ENCODE assay signal across 25 cellular contexts in the genomic region with DNA sequence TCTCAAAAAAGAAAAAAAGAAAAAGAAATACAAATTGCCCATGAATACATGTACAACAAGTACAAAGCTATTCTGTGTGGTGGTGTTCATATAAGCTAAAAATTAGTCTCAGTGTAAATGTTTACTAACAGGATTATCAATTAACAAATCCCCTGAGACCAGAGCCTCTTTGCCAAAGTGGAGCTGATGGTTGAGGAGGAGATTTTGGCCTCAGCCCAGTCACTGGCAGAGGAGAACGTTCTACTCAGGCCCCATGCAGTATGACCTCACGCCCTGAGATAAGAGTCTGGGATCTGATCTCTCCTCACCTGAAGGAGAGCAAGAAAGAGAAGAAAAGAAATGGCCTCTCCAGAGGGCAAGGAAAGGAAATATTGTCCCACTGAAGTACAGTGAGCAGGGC. TPM values are rescaled to one million over a fixed set of nuclear protein-coding genes. Genes with fewer than 3 reads are reported as not detected.
DNase-seq lines count a peak whose midpoint lies in the region; ATAC-seq, FAIRE-seq and TF ChIP-seq lines count a peak whose summit lies in the region.
"Had no signal": no experiment of that assay in that cellular context is flagged by ENCODE, and none has a peak within 500 bp of the region (broad histone marks: within the 10 kb centered on the region; RNA-seq: fewer than 3 reads in every experiment).

No MANE protein-coding gene starts in this region.

- no peak overlapping the region for H3K4me3 Mint-ChIP-seq in activated T-cell treated with anti-CD3 and anti-CD28 coated beads, Interleukin-2, amount 50 U/mL, for 24 hours
- H3K4me3 Mint-ChIP-seq in stimulated activated memory B cell treated with anti-CD40 and anti-IgM and Interleukin-4, amounts not matched to agents 10 μg/mL and 1 μg/mL and 100 μg/mL, for 72 hours, result no peak overlapping the region
- H3K4me3 Mint-ChIP-seq: mesothelial cell of epicardium; nephron progenitor cell; T-helper 1 cell treated with Interleukin-12 subunit alpha and Interleukin-12 subunit beta and Interleukin-4 antibody, amounts not matched to agents 30 μg/mL and 1 μg/mL, for 36 hours had no signal

- no peak overlapping the region for H3K9ac ChIP-seq in HepG2 (ENCODE audit: insufficient read depth, low read depth, low read length)

- H3K4me1 ChIP-seq in HepG2 (ENCODE audit: insufficient read depth, low read length) (peaks cover 9% of the 10 kb centered on the region), upper lobe of right lung (no peaks in the 10 kb centered on the region)
- H3K4me1 ChIP-seq: upper lobe of left lung had no signal

- H3K4me3 ChIP-seq in HepG2 (replicated peaks in 1 of 3; ENCODE audit: insufficient read depth in 1 of 3, low read depth in 2 of 3, low read length in 3 of 3), result no peak overlapping the region
- no peak overlapping the region for H3K4me3 ChIP-seq in upper lobe of right lung
- H3K4me3 ChIP-seq: dorsolateral prefrontal cortex, upper lobe of left lung had no signal

- H3K27ac Mint-ChIP-seq in activated T-cell treated with anti-CD3 and anti-CD28 coated beads, Interleukin-2, amount 50 U/mL, for 24 hours, result peak overlapping the region; percentile 51
- H3K27ac Mint-ChIP-seq in stimulated activated memory B cell treated with anti-CD40 and anti-IgM and Interleukin-4, amounts not matched to agents 10 μg/mL and 1 μg/mL and 100 μg/mL, for 72 hours, result no peak overlapping the region
- H3K27ac Mint-ChIP-seq: mesothelial cell of epicardium; nephron progenitor cell; T-helper 1 cell treated with Interleukin-12 subunit alpha and Interleukin-12 subunit beta and Interleukin-4 antibody, amounts not matched to agents 30 μg/mL and 1 μg/mL, for 36 hours had no signal

- intact Hi-C loops in HepG2 (cut with micrococcal nuclease; ENCODE audit: unreplicated experiment) (loop anchor here (1.0 kb wide), 1 partner anchor 31 kb away; no protein-coding TSS in a partner anchor), upper lobe of right lung (cut with DNase I) (no loop called here)

- in situ Hi-C loops in HepG2 (cut with HindIII; ENCODE audit: extremely low pct_ligation_motif_present, low pct_unique_long_range_greater_than_20kb), result no loop called here

- no peak overlapping the region for H3K4me2 ChIP-seq in HepG2 (ENCODE audit: low read depth, low read length)

- whole genome bisulfite sequencing in HepG2 (ENCODE audit: low lambda C conversion rate), result 36% methylated on average over 2 of the region's 2 CpGs

- ATAC-seq in HepG2 (peak; percentile 41; the same call in 2 of the 3 replicates), upper lobe of right lung (peak; percentile 24)
- no peak for ATAC-seq in stimulated activated memory B cell treated with anti-CD40 and anti-IgM and Interleukin-4, amounts not matched to agents 10 μg/mL and 1 μg/mL and 100 μg/mL, for 72 hours

- H3K27me3 ChIP-seq in HepG2 (ENCODE audit: control insufficient read depth in 1 of 2, insufficient read depth in 2 of 2, low read length in 2 of 2) (no peaks in the 10 kb centered on the region), upper lobe of right lung (no peaks in the 10 kb centered on the region)
- H3K27me3 ChIP-seq: dorsolateral prefrontal cortex, upper lobe of left lung had no signal

- H4K20me1 ChIP-seq in HepG2 (ENCODE audit: insufficient read depth, low read length), result no peaks in the 10 kb centered on the region

- H3K4me1 Mint-ChIP-seq in activated T-cell treated with anti-CD3 and anti-CD28 coated beads, Interleukin-2, amount 50 U/mL, for 24 hours (ENCODE audit: low read depth), result peaks cover 23% of the 10 kb centered on the region
- H3K4me1 Mint-ChIP-seq in stimulated activated memory B cell treated with anti-CD40 and anti-IgM and Interleukin-4, amounts not matched to agents 10 μg/mL and 1 μg/mL and 100 μg/mL, for 72 hours, result peaks cover 20% of the 10 kb centered on the region
- H3K4me1 Mint-ChIP-seq: mesothelial cell of epicardium had no signal

- POLR2A ChIA-PET in HepG2 (lab: Yijun Ruan, JAX), result no interaction called here

- CTCF ChIA-PET in HepG2 (lab: Yijun Ruan, JAX; ENCODE audit: low intra/inter-chr PET ratio, low total read pairs), result no interaction called here

- H3K36me3 ChIP-seq in HepG2 (replicated peaks in 1 of 2; ENCODE audit: control insufficient read depth in 1 of 2, insufficient read depth in 2 of 2, low read length in 2 of 2) (no peaks in the 10 kb centered on the region), upper lobe of right lung (no peaks in the 10 kb centered on the region)

- no peak overlapping the region for H2AFZ ChIP-seq in HepG2 (ENCODE audit: low read length)

- TF ChIP-seq EP300 in HepG2 (IDR thresholded peaks at IDR 0.05; ENCODE audit: low read depth in 2 of 2, low read length in 2 of 2) (no peak), HepG2 (CRISPR knock-in tag; IDR thresholded peaks at IDR 0.05; ENCODE audit: borderline replicate concordance) (no peak)

- no peaks in the 10 kb centered on the region for H3K9me3 Mint-ChIP-seq in activated T-cell treated with anti-CD3 and anti-CD28 coated beads, Interleukin-2, amount 50 U/mL, for 24 hours
- no peaks in the 10 kb centered on the region for H3K9me3 Mint-ChIP-seq in stimulated activated memory B cell treated with anti-CD40 and anti-IgM and Interleukin-4, amounts not matched to agents 10 μg/mL and 1 μg/mL and 100 μg/mL, for 72 hours
- H3K9me3 Mint-ChIP-seq: mesothelial cell of epicardium; nephron progenitor cell; T-helper 1 cell treated with Interleukin-12 subunit alpha and Interleukin-12 subunit beta and Interleukin-4 antibody, amounts not matched to agents 30 μg/mL and 1 μg/mL, for 36 hours had no signal

- H3K79me2 ChIP-seq in HepG2 (ENCODE audit: insufficient read depth, low read length), result no peaks in the 10 kb centered on the region

- no peak for DNase-seq in activated T-cell treated with anti-CD3 and anti-CD28 coated beads, Interleukin-2, amount 50 U/mL, for 24 hours
- no peak for DNase-seq in activated T-cell treated with anti-CD3 and anti-CD28 coated beads, Interleukin-2, amount 50 U/mL, for 48 hours
- DNase-seq in NCI-H69 (lab: John Stamatoyannopoulos, UW), result peak; percentile 48
- DNase-seq in HepG2 (ENCODE audit: low spot score), result no peak
- DNase-seq in upper lobe of right lung, result no peak
- DNase-seq in medulla oblongata (ENCODE audit: extremely low spot score), result no peak
- no peak for DNase-seq in dermis blood vessel endothelial cell
- DNase-seq: activated gamma-delta T cell, activated T-cell treated with anti-CD3 and anti-CD28 coated beads for 4 hours, C1 segment of cervical spinal cord, Calu3, dorsolateral prefrontal cortex, Kasumi-1, NCI-H1694, NCI-H2227 treated with DMSO at 0.1 percent for 48 hours, nephron progenitor cell, retina, small intestine, upper lobe of left lung had no signal

- H3K9me3 ChIP-seq in HepG2 (ENCODE audit: low read length), result no peaks in the 10 kb centered on the region
- no peaks in the 10 kb centered on the region for H3K9me3 ChIP-seq in upper lobe of right lung
- H3K9me3 ChIP-seq: upper lobe of left lung had no signal

- no peak for TF ChIP-seq POLR2A in HepG2 (IDR thresholded peaks at IDR 0.05; ENCODE audit: insufficient read depth in 1 of 2, low read depth in 2 of 2, low read length in 2 of 2)

- peak; percentile 8 for FAIRE-seq in HepG2 (lab: Jason Lieb, UNC)
- FAIRE-seq: islet of Langerhans, small intestine, TTC549 had no signal

- TF ChIP-seq CTCF in HepG2 (CRISPR knock-in tag; IDR thresholded peaks at IDR 0.05), result no peak
- TF ChIP-seq CTCF in upper lobe of right lung (IDR thresholded peaks at IDR 0.05), result no peak

- H3K27ac ChIP-seq in HepG2 (ENCODE audit: extremely low read length, insufficient read depth, low read length), result no peak overlapping the region
- no peak overlapping the region for H3K27ac ChIP-seq in upper lobe of right lung
- H3K27ac ChIP-seq: dorsolateral prefrontal cortex, RWPE1, upper lobe of left lung had no signal

- TF ChIP-seq RAD21 in HepG2 (CRISPR knock-in tag; IDR thresholded peaks at IDR 0.05), result no peak

- no peaks in the 10 kb centered on the region for H3K27me3 Mint-ChIP-seq in activated T-cell treated with anti-CD3 and anti-CD28 coated beads, Interleukin-2, amount 50 U/mL, for 24 hours
- H3K27me3 Mint-ChIP-seq in stimulated activated memory B cell treated with anti-CD40 and anti-IgM and Interleukin-4, amounts not matched to agents 10 μg/mL and 1 μg/mL and 100 μg/mL, for 72 hours, result no peaks in the 10 kb centered on the region

- no TSS peak for BruUV-seq in HepG2 (replicated peaks; lab: Mats Ljungman, UMichigan)

- H3K36me3 Mint-ChIP-seq in activated T-cell treated with anti-CD3 and anti-CD28 coated beads, Interleukin-2, amount 50 U/mL, for 24 hours (ENCODE audit: low read depth), result peaks cover 38% of the 10 kb centered on the region
- H3K36me3 Mint-ChIP-seq in stimulated activated memory B cell treated with anti-CD40 and anti-IgM and Interleukin-4, amounts not matched to agents 10 μg/mL and 1 μg/mL and 100 μg/mL, for 72 hours, result peaks cover 14% of the 10 kb centered on the region
- H3K36me3 Mint-ChIP-seq: mesothelial cell of epicardium had no signal

TF ChIP-seq in HepG2, 621 proteins besides CTCF, POLR2A, EP300 and RAD21 (continues in another document):
- TF ChIP-seq KLF15 (CRISPR knock-in tag; IDR thresholded peaks at IDR 0.05; ENCODE audit: borderline replicate concordance) (no peak), MAF1 (CRISPR knock-in tag; IDR thresholded peaks at IDR 0.05; ENCODE audit: borderline replicate concordance) (no peak)

RNA-seq across cellular contexts. Expression of gene NOL11, which starts 35.5 kb away (rescaled TPM):
- total RNA-seq in HepG2 (2016; rRNA removed; fragmentation: Illumina TruSeq; extraction: Trizol), result 124 and 187 TPM in 2 replicates
- total RNA-seq in HepG2 (2016; cell fraction: cytosol; rRNA removed; fragmentation: Illumina TruSeq; extraction: Trizol; ENCODE audit: low read depth), result 13.5 and 17.7 TPM in 2 replicates
- 119 and 181 TPM in 2 replicates for total RNA-seq in HepG2 (2016; cell fraction: insoluble cytoplasmic fraction; rRNA removed; fragmentation: Illumina TruSeq; extraction: Trizol)
- total RNA-seq in HepG2 (2016; cell fraction: membrane; rRNA removed; fragmentation: Illumina TruSeq; extraction: Trizol), result 41.0 and 49.3 TPM in 2 replicates
- 110 and 111 TPM in 2 replicates for total RNA-seq in HepG2 (2016; cell fraction: nucleus; rRNA removed; fragmentation: Illumina TruSeq; extraction: Trizol)
- polyA plus RNA-seq in HepG2 (2011; rRNA removed), result 33.5 and 45.8 TPM in 2 replicates
- polyA plus RNA-seq in HepG2 (2011; cell fraction: cytosol; rRNA removed), result 14.8 and 21.3 TPM in 2 replicates
- polyA plus RNA-seq in HepG2 (2011; cell fraction: nucleus; rRNA removed), result 25.9 and 30.0 TPM in 2 replicates
- polyA plus RNA-seq in HepG2 (2012), result 44.1 and 58.2 TPM in 2 replicates
- 5.1 and 6.9 TPM in 2 replicates for polyA plus RNA-seq in HepG2 (2016; cell fraction: cytosol; fragmentation: Illumina TruSeq; extraction: Trizol; ENCODE audit: low read depth)
- 140 and 158 TPM in 2 replicates for polyA plus RNA-seq in HepG2 (2016; cell fraction: insoluble cytoplasmic fraction; fragmentation: Illumina TruSeq; extraction: Trizol; ENCODE audit: low read depth)
- polyA plus RNA-seq in HepG2 (2016; cell fraction: membrane; fragmentation: Illumina TruSeq; extraction: Trizol; ENCODE audit: low read depth), result 20.6 and 22.8 TPM in 2 replicates
- polyA plus RNA-seq in HepG2 (2016; cell fraction: nucleus; fragmentation: Illumina TruSeq; extraction: Trizol; ENCODE audit: insufficient read depth, low read depth), result 143 and 159 TPM in 2 replicates
- polyA minus RNA-seq in HepG2 (2011; rRNA and poly(A)+ RNA removed; ENCODE audit: low replicate concordance), result 28.1 and 48.6 TPM in 2 replicates
- 80.5 and 83.1 TPM in 2 replicates for polyA minus RNA-seq in HepG2 (2011; cell fraction: cytosol; rRNA and poly(A)+ RNA removed)
- 134 and 139 TPM in 2 replicates for polyA minus RNA-seq in HepG2 (2011; cell fraction: nucleus; rRNA and poly(A)+ RNA removed)
- total RNA-seq in upper lobe of right lung, result 30.5 TPM
- total RNA-seq in dermis blood vessel endothelial cell, result 32.3 and 45.8 TPM in 2 replicates
